1 cellular context compared by ENCODE assay signal in the genomic region with DNA sequence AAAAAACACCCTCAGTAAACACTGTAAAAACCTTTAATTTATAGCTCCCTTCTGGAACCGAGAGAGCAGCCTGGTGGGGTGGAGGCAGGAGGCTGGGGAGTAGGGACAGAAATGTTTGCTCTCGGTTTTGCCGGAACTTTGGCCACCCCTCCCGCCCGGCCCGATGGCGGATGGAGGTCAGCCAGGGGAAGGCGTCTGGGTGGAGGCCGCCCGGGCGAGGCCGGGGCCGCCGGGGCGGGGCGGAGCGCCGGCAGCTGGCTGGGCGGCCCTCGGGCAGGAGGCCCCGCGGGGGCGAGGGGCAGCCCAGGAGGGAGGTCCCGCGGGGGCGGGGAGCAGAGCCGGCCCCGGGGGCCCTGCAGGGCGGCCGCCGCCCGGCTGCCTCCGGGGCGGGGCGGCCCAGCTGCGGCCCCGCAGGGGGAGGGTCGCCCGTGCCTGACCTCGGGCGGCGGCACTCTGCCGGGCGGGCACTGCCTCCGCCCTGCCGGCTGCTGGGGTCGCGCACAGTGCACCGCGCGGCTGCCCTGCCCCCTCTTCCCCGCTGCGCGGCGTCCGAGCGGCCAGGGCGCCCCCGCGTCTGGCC.
TF ChIP-seq lines count a peak whose summit lies in the region.

No MANE protein-coding gene starts in this region.

TF ChIP-seq in HepG2, 621 proteins besides CTCF, POLR2A, EP300 and RAD21 (continued from another document and continues in another):
- TF ChIP-seq, protein P1, sequence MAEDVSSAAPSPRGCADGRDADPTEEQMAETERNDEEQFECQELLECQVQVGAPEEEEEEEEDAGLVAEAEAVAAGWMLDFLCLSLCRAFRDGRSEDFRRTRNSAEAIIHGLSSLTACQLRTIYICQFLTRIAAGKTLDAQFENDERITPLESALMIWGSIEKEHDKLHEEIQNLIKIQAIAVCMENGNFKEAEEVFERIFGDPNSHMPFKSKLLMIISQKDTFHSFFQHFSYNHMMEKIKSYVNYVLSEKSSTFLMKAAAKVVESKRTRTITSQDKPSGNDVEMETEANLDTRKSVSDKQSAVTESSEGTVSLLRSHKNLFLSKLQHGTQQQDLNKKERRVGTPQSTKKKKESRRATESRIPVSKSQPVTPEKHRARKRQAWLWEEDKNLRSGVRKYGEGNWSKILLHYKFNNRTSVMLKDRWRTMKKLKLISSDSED (CRISPR knock-in tag; IDR thresholded peaks at IDR 0.05) = no peak
- peak; percentile 28; the same call in 1 of the 2 replicates for TF ChIP-seq ETV5 (CRISPR knock-in tag; IDR thresholded peaks at IDR 0.05; ENCODE audit: borderline replicate concordance)
- TF ChIP-seq, protein P2, sequence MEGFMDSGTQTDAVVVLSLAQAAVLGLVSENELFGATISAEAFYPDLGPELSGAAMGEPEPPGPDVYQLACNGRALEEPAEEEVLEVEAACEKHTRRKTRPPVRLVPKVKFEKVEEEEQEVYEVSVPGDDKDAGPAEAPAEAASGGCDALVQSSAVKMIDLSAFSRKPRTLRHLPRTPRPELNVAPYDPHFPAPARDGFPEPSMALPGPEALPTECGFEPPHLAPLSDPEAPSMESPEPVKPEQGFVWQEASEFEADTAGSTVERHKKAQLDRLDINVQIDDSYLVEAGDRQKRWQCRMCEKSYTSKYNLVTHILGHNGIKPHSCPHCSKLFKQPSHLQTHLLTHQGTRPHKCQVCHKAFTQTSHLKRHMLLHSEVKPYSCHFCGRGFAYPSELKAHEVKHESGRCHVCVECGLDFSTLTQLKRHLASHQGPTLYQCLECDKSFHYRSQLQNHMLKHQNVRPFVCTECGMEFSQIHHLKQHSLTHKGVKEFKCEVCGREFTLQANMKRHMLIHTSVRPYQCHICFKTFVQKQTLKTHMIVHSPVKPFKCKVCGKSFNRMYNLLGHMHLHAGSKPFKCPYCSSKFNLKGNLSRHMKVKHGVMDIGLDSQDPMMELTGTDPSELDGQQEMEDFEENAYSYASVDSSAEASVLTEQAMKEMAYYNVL (CRISPR knock-in tag; IDR thresholded peaks at IDR 0.05; ENCODE audit: borderline replicate concordance) = no peak
- no peak for TF ChIP-seq ZFP36L2 (CRISPR knock-in tag; IDR thresholded peaks at IDR 0.05)
- TF ChIP-seq, protein P3, sequence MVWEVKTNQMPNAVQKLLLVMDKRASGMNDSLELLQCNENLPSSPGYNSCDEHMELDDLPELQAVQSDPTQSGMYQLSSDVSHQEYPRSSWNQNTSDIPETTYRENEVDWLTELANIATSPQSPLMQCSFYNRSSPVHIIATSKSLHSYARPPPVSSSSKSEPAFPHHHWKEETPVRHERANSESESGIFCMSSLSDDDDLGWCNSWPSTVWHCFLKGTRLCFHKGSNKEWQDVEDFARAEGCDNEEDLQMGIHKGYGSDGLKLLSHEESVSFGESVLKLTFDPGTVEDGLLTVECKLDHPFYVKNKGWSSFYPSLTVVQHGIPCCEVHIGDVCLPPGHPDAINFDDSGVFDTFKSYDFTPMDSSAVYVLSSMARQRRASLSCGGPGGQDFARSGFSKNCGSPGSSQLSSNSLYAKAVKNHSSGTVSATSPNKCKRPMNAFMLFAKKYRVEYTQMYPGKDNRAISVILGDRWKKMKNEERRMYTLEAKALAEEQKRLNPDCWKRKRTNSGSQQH (CRISPR knock-in tag; IDR thresholded peaks at IDR 0.05; ENCODE audit: low read depth) = no peak
- TF ChIP-seq NR3C1 (CRISPR knock-in tag; IDR thresholded peaks at IDR 0.05) = no peak
- TF ChIP-seq ZNF724P (CRISPR knock-in tag; IDR thresholded peaks at IDR 0.05; ENCODE audit: borderline replicate concordance) = no peak
- TF ChIP-seq, protein P4, sequence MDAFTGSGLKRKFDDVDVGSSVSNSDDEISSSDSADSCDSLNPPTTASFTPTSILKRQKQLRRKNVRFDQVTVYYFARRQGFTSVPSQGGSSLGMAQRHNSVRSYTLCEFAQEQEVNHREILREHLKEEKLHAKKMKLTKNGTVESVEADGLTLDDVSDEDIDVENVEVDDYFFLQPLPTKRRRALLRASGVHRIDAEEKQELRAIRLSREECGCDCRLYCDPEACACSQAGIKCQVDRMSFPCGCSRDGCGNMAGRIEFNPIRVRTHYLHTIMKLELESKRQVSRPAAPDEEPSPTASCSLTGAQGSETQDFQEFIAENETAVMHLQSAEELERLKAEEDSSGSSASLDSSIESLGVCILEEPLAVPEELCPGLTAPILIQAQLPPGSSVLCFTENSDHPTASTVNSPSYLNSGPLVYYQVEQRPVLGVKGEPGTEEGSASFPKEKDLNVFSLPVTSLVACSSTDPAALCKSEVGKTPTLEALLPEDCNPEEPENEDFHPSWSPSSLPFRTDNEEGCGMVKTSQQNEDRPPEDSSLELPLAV (CRISPR knock-in tag; conservative IDR thresholded peaks at IDR 0.05; ENCODE audit: low read depth) = no peak
- TF ChIP-seq ZNF589 (CRISPR knock-in tag; conservative IDR thresholded peaks at IDR 0.05) = no peak
- no peak for TF ChIP-seq ZNF260 (CRISPR knock-in tag; IDR thresholded peaks at IDR 0.05; ENCODE audit: borderline replicate concordance, low read depth)
- TF ChIP-seq POLR2AphosphoS5 (IDR thresholded peaks at IDR 0.05; ENCODE audit: low read depth, low read length) = peak; percentile 49; the same call in 1 of the 2 replicates
- TF ChIP-seq PHF21A (CRISPR knock-in tag; IDR thresholded peaks at IDR 0.05) = peak; percentile 69
- TF ChIP-seq, protein P5, sequence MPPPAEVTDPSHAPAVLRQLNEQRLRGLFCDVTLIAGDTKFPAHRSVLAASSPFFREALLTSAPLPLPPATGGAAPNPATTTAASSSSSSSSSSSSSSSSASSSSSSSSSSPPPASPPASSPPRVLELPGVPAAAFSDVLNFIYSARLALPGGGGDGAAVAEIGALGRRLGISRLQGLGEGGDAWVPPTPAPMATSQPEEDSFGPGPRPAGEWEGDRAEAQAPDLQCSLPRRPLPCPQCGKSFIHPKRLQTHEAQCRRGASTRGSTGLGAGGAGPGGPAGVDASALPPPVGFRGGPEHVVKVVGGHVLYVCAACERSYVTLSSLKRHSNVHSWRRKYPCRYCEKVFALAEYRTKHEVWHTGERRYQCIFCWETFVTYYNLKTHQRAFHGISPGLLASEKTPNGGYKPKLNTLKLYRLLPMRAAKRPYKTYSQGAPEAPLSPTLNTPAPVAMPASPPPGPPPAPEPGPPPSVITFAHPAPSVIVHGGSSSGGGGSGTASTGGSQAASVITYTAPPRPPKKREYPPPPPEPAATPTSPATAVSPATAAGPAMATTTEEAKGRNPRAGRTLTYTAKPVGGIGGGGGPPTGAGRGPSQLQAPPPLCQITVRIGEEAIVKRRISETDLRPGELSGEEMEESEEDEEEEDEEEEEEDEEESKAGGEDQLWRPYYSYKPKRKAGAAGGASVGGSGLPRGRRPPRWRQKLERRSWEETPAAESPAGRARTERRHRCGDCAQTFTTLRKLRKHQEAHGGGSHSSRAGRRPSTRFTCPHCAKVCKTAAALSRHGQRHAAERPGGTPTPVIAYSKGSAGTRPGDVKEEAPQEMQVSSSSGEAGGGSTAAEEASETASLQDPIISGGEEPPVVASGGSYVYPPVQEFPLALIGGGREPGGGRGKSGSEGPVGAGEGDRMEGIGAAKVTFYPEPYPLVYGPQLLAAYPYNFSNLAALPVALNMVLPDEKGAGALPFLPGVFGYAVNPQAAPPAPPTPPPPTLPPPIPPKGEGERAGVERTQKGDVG (CRISPR knock-in tag; IDR thresholded peaks at IDR 0.05; ENCODE audit: borderline replicate concordance) = no peak
- TF ChIP-seq HOXA7 (CRISPR knock-in tag; IDR thresholded peaks at IDR 0.05) = no peak
- TF ChIP-seq, protein P6, sequence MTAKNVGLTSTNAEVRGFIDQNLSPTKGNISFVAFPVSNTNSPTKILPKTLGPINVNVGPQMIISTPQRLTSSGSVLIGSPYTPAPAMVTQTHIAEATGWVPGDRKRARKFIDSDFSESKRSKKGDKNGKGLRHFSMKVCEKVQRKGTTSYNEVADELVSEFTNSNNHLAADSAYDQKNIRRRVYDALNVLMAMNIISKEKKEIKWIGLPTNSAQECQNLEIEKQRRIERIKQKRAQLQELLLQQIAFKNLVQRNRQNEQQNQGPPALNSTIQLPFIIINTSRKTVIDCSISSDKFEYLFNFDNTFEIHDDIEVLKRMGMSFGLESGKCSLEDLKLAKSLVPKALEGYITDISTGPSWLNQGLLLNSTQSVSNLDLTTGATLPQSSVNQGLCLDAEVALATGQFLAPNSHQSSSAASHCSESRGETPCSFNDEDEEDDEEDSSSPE (CRISPR knock-in tag; IDR thresholded peaks at IDR 0.05) = no peak
- TF ChIP-seq MAF1 (CRISPR knock-in tag; IDR thresholded peaks at IDR 0.05; ENCODE audit: borderline replicate concordance) = no peak
- TF ChIP-seq, protein P7, sequence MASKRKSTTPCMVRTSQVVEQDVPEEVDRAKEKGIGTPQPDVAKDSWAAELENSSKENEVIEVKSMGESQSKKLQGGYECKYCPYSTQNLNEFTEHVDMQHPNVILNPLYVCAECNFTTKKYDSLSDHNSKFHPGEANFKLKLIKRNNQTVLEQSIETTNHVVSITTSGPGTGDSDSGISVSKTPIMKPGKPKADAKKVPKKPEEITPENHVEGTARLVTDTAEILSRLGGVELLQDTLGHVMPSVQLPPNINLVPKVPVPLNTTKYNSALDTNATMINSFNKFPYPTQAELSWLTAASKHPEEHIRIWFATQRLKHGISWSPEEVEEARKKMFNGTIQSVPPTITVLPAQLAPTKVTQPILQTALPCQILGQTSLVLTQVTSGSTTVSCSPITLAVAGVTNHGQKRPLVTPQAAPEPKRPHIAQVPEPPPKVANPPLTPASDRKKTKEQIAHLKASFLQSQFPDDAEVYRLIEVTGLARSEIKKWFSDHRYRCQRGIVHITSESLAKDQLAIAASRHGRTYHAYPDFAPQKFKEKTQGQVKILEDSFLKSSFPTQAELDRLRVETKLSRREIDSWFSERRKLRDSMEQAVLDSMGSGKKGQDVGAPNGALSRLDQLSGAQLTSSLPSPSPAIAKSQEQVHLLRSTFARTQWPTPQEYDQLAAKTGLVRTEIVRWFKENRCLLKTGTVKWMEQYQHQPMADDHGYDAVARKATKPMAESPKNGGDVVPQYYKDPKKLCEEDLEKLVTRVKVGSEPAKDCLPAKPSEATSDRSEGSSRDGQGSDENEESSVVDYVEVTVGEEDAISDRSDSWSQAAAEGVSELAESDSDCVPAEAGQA (IDR thresholded peaks at IDR 0.05; ENCODE audit: low read depth) = no peak
- TF ChIP-seq, protein P7 (CRISPR knock-in tag; IDR thresholded peaks at IDR 0.05; ENCODE audit: borderline replicate concordance) = no peak
- TF ChIP-seq THYN1 (CRISPR knock-in tag; IDR thresholded peaks at IDR 0.05; ENCODE audit: borderline replicate concordance, low read depth) = no peak
- TF ChIP-seq, protein P8, sequence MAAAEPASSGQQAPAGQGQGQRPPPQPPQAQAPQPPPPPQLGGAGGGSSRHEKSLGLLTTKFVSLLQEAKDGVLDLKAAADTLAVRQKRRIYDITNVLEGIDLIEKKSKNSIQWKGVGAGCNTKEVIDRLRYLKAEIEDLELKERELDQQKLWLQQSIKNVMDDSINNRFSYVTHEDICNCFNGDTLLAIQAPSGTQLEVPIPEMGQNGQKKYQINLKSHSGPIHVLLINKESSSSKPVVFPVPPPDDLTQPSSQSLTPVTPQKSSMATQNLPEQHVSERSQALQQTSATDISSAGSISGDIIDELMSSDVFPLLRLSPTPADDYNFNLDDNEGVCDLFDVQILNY (CRISPR knock-in tag; conservative IDR thresholded peaks at IDR 0.05) = no peak
- no peak for TF ChIP-seq ZNF24 (IDR thresholded peaks at IDR 0.05)
- TF ChIP-seq, protein P9, sequence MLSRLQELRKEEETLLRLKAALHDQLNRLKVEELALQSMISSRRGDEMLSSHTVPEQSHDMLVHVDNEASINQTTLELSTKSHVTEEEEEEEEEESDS (CRISPR knock-in tag; IDR thresholded peaks at IDR 0.05; ENCODE audit: borderline replicate concordance) = no peak
- TF ChIP-seq, protein P10, sequence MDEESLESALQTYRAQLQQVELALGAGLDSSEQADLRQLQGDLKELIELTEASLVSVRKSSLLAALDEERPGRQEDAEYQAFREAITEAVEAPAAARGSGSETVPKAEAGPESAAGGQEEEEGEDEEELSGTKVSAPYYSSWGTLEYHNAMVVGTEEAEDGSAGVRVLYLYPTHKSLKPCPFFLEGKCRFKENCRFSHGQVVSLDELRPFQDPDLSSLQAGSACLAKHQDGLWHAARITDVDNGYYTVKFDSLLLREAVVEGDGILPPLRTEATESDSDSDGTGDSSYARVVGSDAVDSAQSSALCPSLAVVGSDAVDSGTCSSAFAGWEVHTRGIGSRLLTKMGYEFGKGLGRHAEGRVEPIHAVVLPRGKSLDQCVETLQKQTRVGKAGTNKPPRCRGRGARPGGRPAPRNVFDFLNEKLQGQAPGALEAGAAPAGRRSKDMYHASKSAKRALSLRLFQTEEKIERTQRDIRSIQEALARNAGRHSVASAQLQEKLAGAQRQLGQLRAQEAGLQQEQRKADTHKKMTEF (CRISPR knock-in tag; IDR thresholded peaks at IDR 0.05) = no peak
- TF ChIP-seq NKX3-1 (CRISPR knock-in tag; IDR thresholded peaks at IDR 0.05) = no peak
- no peak for TF ChIP-seq SMAD1 (CRISPR knock-in tag; IDR thresholded peaks at IDR 0.05; ENCODE audit: borderline replicate concordance, low read depth)
- no peak for TF ChIP-seq MEF2D (CRISPR knock-in tag; IDR thresholded peaks at IDR 0.05)
- no peak for TF ChIP-seq ZNF83 (CRISPR knock-in tag; IDR thresholded peaks at IDR 0.05; ENCODE audit: borderline replicate concordance)
- TF ChIP-seq, protein P11, sequence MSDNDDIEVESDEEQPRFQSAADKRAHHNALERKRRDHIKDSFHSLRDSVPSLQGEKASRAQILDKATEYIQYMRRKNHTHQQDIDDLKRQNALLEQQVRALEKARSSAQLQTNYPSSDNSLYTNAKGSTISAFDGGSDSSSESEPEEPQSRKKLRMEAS (IDR thresholded peaks at IDR 0.05) = peak; percentile 17
- no peak for TF ChIP-seq FOXJ3 (CRISPR knock-in tag; IDR thresholded peaks at IDR 0.05; ENCODE audit: borderline replicate concordance)
- peak; percentile 70 for TF ChIP-seq POLR2G (IDR thresholded peaks at IDR 0.05; ENCODE audit: low read depth, low read length)
